1 cellular context compared by ENCODE assay signal in the genomic region with DNA sequence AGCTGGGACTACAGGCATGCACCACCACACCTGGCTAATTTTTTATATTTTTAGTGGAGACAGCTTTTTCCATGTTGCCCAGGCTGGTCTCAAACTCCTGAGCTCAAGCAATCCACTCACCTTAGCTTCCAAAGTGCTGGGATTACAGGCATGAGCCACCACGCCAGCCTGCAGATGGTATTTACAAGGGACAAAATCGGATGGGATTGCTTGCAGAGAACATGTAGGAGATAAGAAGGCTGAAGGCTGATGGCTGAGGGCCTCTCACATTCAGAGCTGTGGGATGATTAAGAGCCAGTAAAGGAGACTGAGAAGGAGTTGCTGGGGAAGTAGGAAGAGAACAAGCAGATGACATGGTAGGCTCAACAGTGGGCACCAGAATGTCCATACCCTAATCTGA.
TF ChIP-seq lines count a peak whose summit lies in the region.

No MANE protein-coding gene starts in this region.

TF ChIP-seq in IMR-90, 13 proteins besides CTCF, POLR2A, EP300 and RAD21 (continued from another document):
- TF ChIP-seq, protein P1, sequence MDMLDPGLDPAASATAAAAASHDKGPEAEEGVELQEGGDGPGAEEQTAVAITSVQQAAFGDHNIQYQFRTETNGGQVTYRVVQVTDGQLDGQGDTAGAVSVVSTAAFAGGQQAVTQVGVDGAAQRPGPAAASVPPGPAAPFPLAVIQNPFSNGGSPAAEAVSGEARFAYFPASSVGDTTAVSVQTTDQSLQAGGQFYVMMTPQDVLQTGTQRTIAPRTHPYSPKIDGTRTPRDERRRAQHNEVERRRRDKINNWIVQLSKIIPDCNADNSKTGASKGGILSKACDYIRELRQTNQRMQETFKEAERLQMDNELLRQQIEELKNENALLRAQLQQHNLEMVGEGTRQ (IDR thresholded peaks at IDR 0.05; ENCODE audit: low read depth, low read length), result no peak
- TF ChIP-seq MAFK (IDR thresholded peaks at IDR 0.05; ENCODE audit: low read depth, low read length), result no peak
- TF ChIP-seq CHD1 (IDR thresholded peaks at IDR 0.05; ENCODE audit: low read depth, low read length), result no peak
- TF ChIP-seq BHLHE40 (IDR thresholded peaks at IDR 0.05; ENCODE audit: low read depth, low read length), result no peak
- no peak for TF ChIP-seq RCOR1 (IDR thresholded peaks at IDR 0.05; ENCODE audit: insufficient replicate concordance, low read length)
